15 cellular contexts compared by ENCODE assay signal in the genomic region with DNA sequence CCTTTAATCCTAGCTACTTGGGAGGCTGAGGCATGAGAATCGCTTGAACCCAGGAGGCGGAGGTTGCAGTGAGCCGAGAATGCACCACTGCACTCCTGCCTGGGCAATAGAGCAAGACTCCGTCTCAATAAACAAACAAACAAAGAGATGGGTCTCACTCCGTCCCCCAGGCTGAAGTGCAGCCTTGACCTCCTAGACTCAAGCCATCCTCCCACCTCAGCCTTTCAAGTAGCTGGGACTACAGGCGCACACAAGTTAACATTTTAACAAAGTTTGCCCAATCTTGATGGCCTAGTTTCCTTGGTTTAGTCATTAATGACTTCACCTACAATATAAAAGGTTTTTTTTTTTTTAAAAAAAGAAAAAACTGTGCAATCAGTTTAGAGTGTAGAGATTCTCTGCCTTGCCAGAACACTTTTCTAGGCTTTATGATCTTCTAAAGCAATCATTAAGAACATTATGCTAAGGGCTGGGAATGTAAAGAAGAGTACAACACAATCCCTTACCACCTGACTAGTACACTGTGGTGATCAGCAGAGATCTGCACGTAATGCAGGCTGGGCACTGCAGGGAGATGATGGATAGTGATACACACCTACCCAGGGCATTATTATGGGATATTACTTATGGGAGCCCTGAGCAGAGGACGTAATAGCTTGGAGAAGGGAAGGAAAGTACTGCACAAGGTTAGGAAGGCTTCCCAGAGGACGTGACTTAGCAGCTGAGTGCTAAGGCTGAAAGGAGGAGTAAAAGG. TPM values are rescaled to one million over a fixed set of nuclear protein-coding genes. Genes with fewer than 3 reads are reported as not detected.
DNase-seq lines count a peak whose midpoint lies in the region; ATAC-seq and TF ChIP-seq lines count a peak whose summit lies in the region.
"Had no signal": no experiment of that assay in that cellular context is flagged by ENCODE, and none has a peak within 500 bp of the region (broad histone marks: within the 10 kb centered on the region; RNA-seq: fewer than 3 reads in every experiment).

No MANE protein-coding gene starts in this region.

- H3K27ac Mint-ChIP-seq in stimulated activated naive CD8-positive, alpha-beta T cell treated with anti-CD3 and anti-CD28 coated beads, Interleukin-15, amount 100 ng/mL, for 72 hours, result peak overlapping the region; percentile 57 to 77
- H3K27ac Mint-ChIP-seq in nephron, result peak overlapping the region in 2 of 3 experiments; percentile 15 to 75
- H3K27ac Mint-ChIP-seq in CD14-positive monocyte, result no peak overlapping the region
- H3K27ac Mint-ChIP-seq in immature natural killer cell, result peak overlapping the region in 2 of 6 donors; percentile 17 to 32
- H3K27ac Mint-ChIP-seq: HFFc6 had no signal

- DNase-seq in stimulated activated naive CD8-positive, alpha-beta T cell treated with anti-CD3 and anti-CD28 coated beads, Interleukin-15, amount 100 ng/mL, for 72 hours, result no peak
- DNase-seq in stimulated activated naive CD8-positive, alpha-beta T cell treated with anti-CD3 and anti-CD28 coated beads, Interleukin-15, Interleukin-2, amounts not matched to agents 100 U/mL and 50 U/mL, for 24 hours, result no peak
- DNase-seq in epithelial cell of proximal tubule (ENCODE audit: low read depth) (peak; percentile 12), GOT3 (lab: John Stamatoyannopoulos, UW) (no peak), CD14-positive monocyte (ENCODE audit: low spot score) (no peak), immature natural killer cell (no peak)
- DNase-seq: DMS79 treated with DMSO at 0.1 percent for 48 hours, GDM1, HFFc6, MG63, NCI-H1092 treated with DMSO at 0.1 percent for 48 hours, NCI-H1694, PC-9 had no signal

- ATAC-seq in stimulated activated naive CD8-positive, alpha-beta T cell treated with anti-CD3 and anti-CD28 coated beads, Interleukin-15, amount 100 ng/mL, for 72 hours, result no peak
- ATAC-seq in stimulated activated naive CD8-positive, alpha-beta T cell treated with anti-CD3 and anti-CD28 coated beads, Interleukin-15, Interleukin-2, amounts not matched to agents 100 U/mL and 50 U/mL, for 24 hours, result no peak
- ATAC-seq: A549 had no signal

- intact Hi-C loops in CD14-positive monocyte (cut with micrococcal nuclease), result no loop called here

- no peaks in the 10 kb centered on the region for H3K27me3 Mint-ChIP-seq in stimulated activated naive CD8-positive, alpha-beta T cell treated with anti-CD3 and anti-CD28 coated beads, Interleukin-15, amount 100 ng/mL, for 72 hours
- no peaks in the 10 kb centered on the region for H3K27me3 Mint-ChIP-seq in nephron (ENCODE audit: low read depth)
- peaks cover 0 to 1% (median 0%) of the 10 kb centered on the region in 3 donors for H3K27me3 Mint-ChIP-seq in CD14-positive monocyte (ENCODE audit: low read depth in 3 of 3)
- H3K27me3 Mint-ChIP-seq in immature natural killer cell (ENCODE audit: low read depth in 3 of 3), result no peaks in the 10 kb centered on the region

- no peak overlapping the region for H3K4me3 ChIP-seq in epithelial cell of proximal tubule (ENCODE audit: low read depth, low read length)
- H3K4me3 ChIP-seq: A549, MG63, PC-9 had no signal

- H3K9me3 Mint-ChIP-seq in stimulated activated naive CD8-positive, alpha-beta T cell treated with anti-CD3 and anti-CD28 coated beads, Interleukin-15, amount 100 ng/mL, for 72 hours, result no peaks in the 10 kb centered on the region
- H3K9me3 Mint-ChIP-seq in nephron, result no peaks in the 10 kb centered on the region
- no peaks in the 10 kb centered on the region for H3K9me3 Mint-ChIP-seq in CD14-positive monocyte
- no peaks in the 10 kb centered on the region for H3K9me3 Mint-ChIP-seq in immature natural killer cell
- H3K9me3 Mint-ChIP-seq: HFFc6 had no signal

- TF ChIP-seq CTCF in epithelial cell of proximal tubule (conservative IDR thresholded peaks at IDR 0.05; ENCODE audit: low read depth, low read length), result no peak
- no peak for TF ChIP-seq CTCF in nephron (IDR thresholded peaks at IDR 0.05; ENCODE audit: unreplicated experiment in 3 of 3)
- TF ChIP-seq CTCF in CD14-positive monocyte (IDR thresholded peaks at IDR 0.05), result no peak

- H3K36me3 Mint-ChIP-seq in nephron (ENCODE audit: low read depth), result peaks cover 3% of the 10 kb centered on the region
- peaks cover 15 to 16% of the 10 kb centered on the region in 2 donors for H3K36me3 Mint-ChIP-seq in CD14-positive monocyte
- no peaks in the 10 kb centered on the region for H3K36me3 Mint-ChIP-seq in immature natural killer cell

- H3K4me3 Mint-ChIP-seq in stimulated activated naive CD8-positive, alpha-beta T cell treated with anti-CD3 and anti-CD28 coated beads, Interleukin-15, amount 100 ng/mL, for 72 hours, result no peak overlapping the region
- H3K4me3 Mint-ChIP-seq in nephron (no peak overlapping the region), CD14-positive monocyte (no peak overlapping the region), immature natural killer cell (no peak overlapping the region)
- H3K4me3 Mint-ChIP-seq: HFFc6 had no signal

- H3K4me1 Mint-ChIP-seq in stimulated activated naive CD8-positive, alpha-beta T cell treated with anti-CD3 and anti-CD28 coated beads, Interleukin-15, amount 100 ng/mL, for 72 hours, result peaks cover 38% of the 10 kb centered on the region
- H3K4me1 Mint-ChIP-seq in nephron (no peaks in the 10 kb centered on the region), CD14-positive monocyte (peaks cover 4% of the 10 kb centered on the region), immature natural killer cell (peaks cover 8 to 35% of the 10 kb centered on the region in 2 donors)

RNA-seq across cellular contexts. Expression of a gene that starts 6.9 kb away (rescaled TPM):
- 173 and 228 TPM in 2 replicates for total RNA-seq in epithelial cell of proximal tubule
- polyA plus RNA-seq in CD14-positive monocyte, result 10 to 100 TPM; 30.1 to 35.8 TPM
- polyA plus RNA-seq in immature natural killer cell, result 10 to 100 TPM; 47.1 to 87.0 (median 64.9) TPM

RNA-seq across cellular contexts. Expression of a gene that starts 42.6 kb away (rescaled TPM):
- 9.5 and 12.0 TPM in 2 replicates for total RNA-seq in epithelial cell of proximal tubule
- 1 to 10 TPM; 5.1 to 7.4 TPM for polyA plus RNA-seq in CD14-positive monocyte
- 1 to 10 TPM; 2.3 to 6.8 (median 4.2) TPM for polyA plus RNA-seq in immature natural killer cell

Comparison
In these comparisons a context has a peak if more than half of its experiments do, and no peak if none do; other contexts are left out.
1. H3K27ac Mint-ChIP-seq: peak in stimulated activated naive CD8-positive, alpha-beta T cell treated with anti-CD3 and anti-CD28 coated beads, Interleukin-15, amount 100 ng/mL, for 72 hours (2 of 2) and nephron (2 of 3); none in CD14-positive monocyte (0 of 7).